Comparison of ENCODE assay signal across 20 cellular contexts in the genomic region with DNA sequence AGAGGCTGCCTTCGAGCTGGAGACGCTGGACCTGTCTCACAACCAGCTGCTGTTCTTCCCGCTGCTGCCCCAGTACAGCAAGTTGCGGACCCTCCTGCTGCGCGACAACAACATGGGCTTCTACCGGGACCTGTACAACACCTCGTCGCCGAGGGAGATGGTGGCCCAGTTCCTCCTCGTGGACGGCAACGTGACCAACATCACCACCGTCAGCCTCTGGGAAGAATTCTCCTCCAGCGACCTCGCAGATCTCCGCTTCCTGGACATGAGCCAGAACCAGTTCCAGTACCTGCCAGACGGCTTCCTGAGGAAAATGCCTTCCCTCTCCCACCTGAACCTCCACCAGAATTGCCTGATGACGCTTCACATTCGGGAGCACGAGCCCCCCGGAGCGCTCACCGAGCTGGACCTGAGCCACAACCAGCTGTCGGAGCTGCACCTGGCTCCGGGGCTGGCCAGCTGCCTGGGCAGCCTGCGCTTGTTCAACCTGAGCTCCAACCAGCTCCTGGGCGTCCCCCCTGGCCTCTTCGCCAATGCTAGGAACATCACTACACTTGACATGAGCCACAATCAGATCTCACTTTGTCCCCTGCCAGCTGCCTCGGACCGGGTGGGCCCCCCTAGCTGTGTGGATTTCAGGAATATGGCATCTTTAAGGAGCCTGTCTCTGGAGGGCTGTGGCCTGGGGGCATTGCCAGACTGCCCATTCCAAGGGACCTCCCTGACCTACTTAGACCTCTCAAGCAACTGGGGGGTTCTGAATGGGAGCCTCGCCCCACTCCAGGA. TPM values are rescaled to one million over a fixed set of nuclear protein-coding genes. Genes with fewer than 3 reads are reported as not detected.
DNase-seq lines count a peak whose midpoint lies in the region; ATAC-seq, FAIRE-seq and TF ChIP-seq lines count a peak whose summit lies in the region.
"Had no signal": no experiment of that assay in that cellular context is flagged by ENCODE, and none has a peak within 500 bp of the region (broad histone marks: within the 10 kb centered on the region; RNA-seq: fewer than 3 reads in every experiment).

No MANE protein-coding gene starts in this region.

- no peak for TF ChIP-seq POLR2A in endothelial cell of umbilical vein (IDR thresholded peaks at IDR 0.05; ENCODE audit: low read depth, low read length)

- no peaks in the 10 kb centered on the region for H3K4me1 ChIP-seq in endothelial cell of umbilical vein (ENCODE audit: control insufficient read depth, extremely low read depth, insufficient read depth, low read length)
- no peaks in the 10 kb centered on the region for H3K4me1 ChIP-seq in naive thymus-derived CD4-positive, alpha-beta T cell (ENCODE audit: control insufficient read depth in 2 of 2, insufficient read depth in 2 of 2, low read length in 2 of 2)

- H2AFZ ChIP-seq in endothelial cell of umbilical vein (ENCODE audit: low read depth, low read length), result no peak overlapping the region

- H3K36me3 ChIP-seq in endothelial cell of umbilical vein (ENCODE audit: control insufficient read depth in 2 of 2, extremely low read depth in 1 of 2, insufficient read depth in 2 of 2, low read length in 2 of 2), result no peaks in the 10 kb centered on the region
- H3K36me3 ChIP-seq in naive thymus-derived CD4-positive, alpha-beta T cell (ENCODE audit: control insufficient read depth in 2 of 3, insufficient read depth in 3 of 3, low read length in 3 of 3), result peaks cover 5 to 52% (median 8%) of the 10 kb centered on the region in 3 experiments
- H3K36me3 ChIP-seq: cardiac muscle cell had no signal

- peak; percentile 68 for DNase-seq in cardiac septum (ENCODE audit: low spot score)
- DNase-seq in Right ventricle myocardium inferior (ENCODE audit: missing footprints), result no peak
- peak; percentile 95 for DNase-seq in NCI-H2196 (lab: John Stamatoyannopoulos, UW; ENCODE audit: unreplicated experiment)
- DNase-seq in endothelial cell of umbilical vein (ENCODE audit: low read depth, low spot score), result no peak
- DNase-seq in activated CD8-positive, alpha-beta T cell treated with anti-CD3 and anti-CD28 coated beads, Interleukin-2, amount 10 ng/mL, durations not matched to agents 7 days and 5 days, result no peak
- no peak for DNase-seq in naive thymus-derived CD4-positive, alpha-beta T cell
- DNase-seq: activated CD4-positive, alpha-beta T cell treated with anti-CD3 and anti-CD28 coated beads, Interleukin-2, amount 50 U/mL, for 1 hour; activated T-cell treated with anti-CD3 and anti-CD28 coated beads, Interleukin-2, amount 50 U/mL, for 24 hours; effector memory CD4-positive, alpha-beta T cell; NCI-H1694 treated with DMSO at 0.1 percent for 48 hours; occipital lobe had no signal

- POLR2A ChIA-PET in endothelial cell of umbilical vein (lab: Charles Lee), result interaction anchor here (0.9 kb wide), 1 partner anchor 10 kb away, joined by 3 read pairs; no protein-coding TSS in a partner anchor
- POLR2A ChIA-PET in activated CD8-positive, alpha-beta T cell treated with anti-CD3 and anti-CD28 coated beads, Interleukin-2, amount 10 ng/mL, durations not matched to agents 7 days and 5 days (lab: Charles Lee), result interaction anchor here (0.9 kb wide), 1 partner anchor 144 kb away, joined by 3 read pairs; no protein-coding TSS in a partner anchor
- POLR2A ChIA-PET in naive thymus-derived CD4-positive, alpha-beta T cell (lab: Charles Lee), result no interaction called here

- H4K20me1 ChIP-seq in endothelial cell of umbilical vein (replicated peaks; ENCODE audit: control insufficient read depth, extremely low read depth, insufficient read depth, low read length), result no peaks in the 10 kb centered on the region

- no peak for TF ChIP-seq CTCF in endothelial cell of umbilical vein (IDR thresholded peaks at IDR 0.05; ENCODE audit: extremely low read depth in 1 of 2, insufficient read depth in 1 of 2, low read depth in 1 of 2, low read length in 2 of 2)

- H3K9me3 ChIP-seq in endothelial cell of umbilical vein (replicated peaks; ENCODE audit: control insufficient read depth, insufficient read depth, low read length), result no peaks in the 10 kb centered on the region
- H3K9me3 ChIP-seq in naive thymus-derived CD4-positive, alpha-beta T cell (ENCODE audit: control insufficient read depth in 2 of 3, low read length in 3 of 3), result no peaks in the 10 kb centered on the region
- H3K9me3 ChIP-seq: upper lobe of left lung had no signal

- CTCF ChIA-PET in endothelial cell of umbilical vein (lab: Charles Lee), result interaction anchor here (1.1 to 1.5 kb wide), 2 partner anchors 10 kb away, joined by 4 to 6 read pairs; no protein-coding TSS in a partner anchor
- CTCF ChIA-PET in activated CD8-positive, alpha-beta T cell treated with anti-CD3 and anti-CD28 coated beads, Interleukin-2, amount 10 ng/mL, durations not matched to agents 7 days and 5 days (lab: Charles Lee), result no interaction called here
- CTCF ChIA-PET in naive thymus-derived CD4-positive, alpha-beta T cell (lab: Charles Lee), result no interaction called here

- no peaks in the 10 kb centered on the region for H3K27me3 ChIP-seq in endothelial cell of umbilical vein (ENCODE audit: control insufficient read depth in 2 of 2, insufficient read depth in 2 of 2, low read length in 2 of 2)
- no peaks in the 10 kb centered on the region for H3K27me3 ChIP-seq in naive thymus-derived CD4-positive, alpha-beta T cell (ENCODE audit: control insufficient read depth in 2 of 2, insufficient read depth in 2 of 2, low read length in 2 of 2)
- H3K27me3 ChIP-seq: cardiac muscle cell, upper lobe of left lung had no signal

- H3K36me3 Mint-ChIP-seq in activated CD8-positive, alpha-beta T cell treated with anti-CD3 and anti-CD28 coated beads, Interleukin-2, amount 10 ng/mL, durations not matched to agents 7 days and 5 days (ENCODE audit: low read depth), result peaks cover 47% of the 10 kb centered on the region
- peaks cover 0 to 58% (median 14%) of the 10 kb centered on the region in 5 donors for H3K36me3 Mint-ChIP-seq in naive thymus-derived CD4-positive, alpha-beta T cell
- H3K36me3 Mint-ChIP-seq: activated naive CD8-positive, alpha-beta T cell had no signal

- no peak for ATAC-seq in Right ventricle myocardium inferior
- ATAC-seq in activated CD8-positive, alpha-beta T cell treated with anti-CD3 and anti-CD28 coated beads, Interleukin-2, amount 10 ng/mL, durations not matched to agents 7 days and 5 days, result no peak
- no peak for ATAC-seq in HG03159 (IDR thresholded peaks at IDR 0.05; ENCODE audit: unreplicated experiment)
- ATAC-seq in HG03439 (IDR thresholded peaks at IDR 0.05; ENCODE audit: unreplicated experiment), result no peak
- ATAC-seq in naive thymus-derived CD4-positive, alpha-beta T cell, result no peak
- ATAC-seq: left lobe of liver; stimulated activated effector memory CD8-positive, alpha-beta T cell treated with anti-CD3 and anti-CD28 coated beads, Interleukin-12 subunit alpha, Interleukin-12 subunit beta, amount 100 ng/mL, for 72 hours had no signal

- TSS peak; percentile 21 for BruUV-seq in endothelial cell of umbilical vein (replicated peaks; lab: Mats Ljungman, UMichigan)

- H3K79me2 ChIP-seq in endothelial cell of umbilical vein (ENCODE audit: control insufficient read depth, insufficient read depth, low read length), result no peaks in the 10 kb centered on the region

- no peaks in the 10 kb centered on the region for H3K4me1 Mint-ChIP-seq in activated CD8-positive, alpha-beta T cell treated with anti-CD3 and anti-CD28 coated beads, Interleukin-2, amount 10 ng/mL, durations not matched to agents 7 days and 5 days (ENCODE audit: low read depth)
- H3K4me1 Mint-ChIP-seq in naive thymus-derived CD4-positive, alpha-beta T cell, result no peaks in the 10 kb centered on the region
- H3K4me1 Mint-ChIP-seq: stimulated activated effector memory CD8-positive, alpha-beta T cell treated with anti-CD3 and anti-CD28 coated beads, Interleukin-12 subunit alpha, Interleukin-12 subunit beta, amount 100 ng/mL, for 72 hours had no signal

- intact Hi-C loops in cardiac septum (cut with DNase I), result no loop called here
- intact Hi-C loops in Right ventricle myocardium inferior (cut with DNase I), result no loop called here
- intact Hi-C loops in endothelial cell of umbilical vein (cut with micrococcal nuclease), result no loop called here
- intact Hi-C loops in naive thymus-derived CD4-positive, alpha-beta T cell (cut with micrococcal nuclease), result no loop called here

- no peak overlapping the region for H3K4me2 ChIP-seq in endothelial cell of umbilical vein (ENCODE audit: insufficient read depth, low read length)

- no peaks in the 10 kb centered on the region for H3K9me1 ChIP-seq in endothelial cell of umbilical vein (replicated peaks; ENCODE audit: control insufficient read depth, extremely low read depth, insufficient read depth, low read length)

- no peak overlapping the region for H3K9ac ChIP-seq in endothelial cell of umbilical vein (replicated peaks; ENCODE audit: extremely low read depth, insufficient read depth, low read length)

- no peaks in the 10 kb centered on the region for H3K27me3 Mint-ChIP-seq in activated CD8-positive, alpha-beta T cell treated with anti-CD3 and anti-CD28 coated beads, Interleukin-2, amount 10 ng/mL, durations not matched to agents 7 days and 5 days (ENCODE audit: low read depth)
- H3K27me3 Mint-ChIP-seq in naive thymus-derived CD4-positive, alpha-beta T cell, result no peaks in the 10 kb centered on the region
- H3K27me3 Mint-ChIP-seq: activated naive CD8-positive, alpha-beta T cell; activated T-cell treated with anti-CD3 and anti-CD28 coated beads, Interleukin-2, amount 50 U/mL, for 24 hours had no signal

- H3K4me3 ChIP-seq in endothelial cell of umbilical vein (replicated peaks in 1 of 3; ENCODE audit: insufficient read depth in 1 of 3, low read depth in 1 of 3, low read length in 3 of 3), result no peak overlapping the region
- no peak overlapping the region for H3K4me3 ChIP-seq in naive thymus-derived CD4-positive, alpha-beta T cell (ENCODE audit: low read length)
- H3K4me3 ChIP-seq: cardiac muscle cell, SK-N-MC, skin epidermis, upper lobe of left lung had no signal

- no peak overlapping the region for H3K4me3 Mint-ChIP-seq in activated CD8-positive, alpha-beta T cell treated with anti-CD3 and anti-CD28 coated beads, Interleukin-2, amount 10 ng/mL, durations not matched to agents 7 days and 5 days
- H3K4me3 Mint-ChIP-seq in naive thymus-derived CD4-positive, alpha-beta T cell, result no peak overlapping the region
- H3K4me3 Mint-ChIP-seq: activated naive CD8-positive, alpha-beta T cell; activated T-cell treated with anti-CD3 and anti-CD28 coated beads, Interleukin-2, amount 50 U/mL, for 24 hours; stimulated activated effector memory CD8-positive, alpha-beta T cell treated with anti-CD3 and anti-CD28 coated beads, Interleukin-12 subunit alpha, Interleukin-12 subunit beta, amount 100 ng/mL, for 72 hours had no signal

- no peak overlapping the region for H3K27ac Mint-ChIP-seq in activated CD8-positive, alpha-beta T cell treated with anti-CD3 and anti-CD28 coated beads, Interleukin-2, amount 10 ng/mL, durations not matched to agents 7 days and 5 days
- no peak overlapping the region for H3K27ac Mint-ChIP-seq in naive thymus-derived CD4-positive, alpha-beta T cell
- H3K27ac Mint-ChIP-seq: activated naive CD8-positive, alpha-beta T cell; activated T-cell treated with anti-CD3 and anti-CD28 coated beads, Interleukin-2, amount 50 U/mL, for 24 hours; stimulated activated effector memory CD8-positive, alpha-beta T cell treated with anti-CD3 and anti-CD28 coated beads, Interleukin-12 subunit alpha, Interleukin-12 subunit beta, amount 100 ng/mL, for 72 hours had no signal

- FAIRE-seq in endothelial cell of umbilical vein (lab: Jason Lieb, UNC), result no peak

- dilution Hi-C loops in endothelial cell of umbilical vein (cut with MboI; ENCODE audit: extremely low pct_ligation_motif_present, low sequenced_read_pairs), result no loop called here

- H3K27ac ChIP-seq in endothelial cell of umbilical vein (ENCODE audit: insufficient read depth, low read depth, low read length), result no peak overlapping the region
- no peak overlapping the region for H3K27ac ChIP-seq in naive thymus-derived CD4-positive, alpha-beta T cell (ENCODE audit: low read depth, low read length)
- H3K27ac ChIP-seq: cardiac muscle cell, SK-N-MC, upper lobe of left lung had no signal

- no peaks in the 10 kb centered on the region for H3K9me3 Mint-ChIP-seq in activated CD8-positive, alpha-beta T cell treated with anti-CD3 and anti-CD28 coated beads, Interleukin-2, amount 10 ng/mL, durations not matched to agents 7 days and 5 days (ENCODE audit: insufficient read depth)
- H3K9me3 Mint-ChIP-seq in naive thymus-derived CD4-positive, alpha-beta T cell, result no peaks in the 10 kb centered on the region
- H3K9me3 Mint-ChIP-seq: activated T-cell treated with anti-CD3 and anti-CD28 coated beads, Interleukin-2, amount 50 U/mL, for 24 hours; stimulated activated effector memory CD8-positive, alpha-beta T cell treated with anti-CD3 and anti-CD28 coated beads, Interleukin-12 subunit alpha, Interleukin-12 subunit beta, amount 100 ng/mL, for 72 hours had no signal

RNA-seq across cellular contexts. Expression of a gene that starts 21.1 kb away (rescaled TPM):
- total RNA-seq in cardiac septum, result 2.6 TPM
- 3.1 TPM for total RNA-seq in Right ventricle myocardium inferior
- 14.4 and 15.6 TPM in 2 replicates for total RNA-seq in endothelial cell of umbilical vein
- 8.1 and 8.7 TPM in 2 replicates for polyA plus RNA-seq in endothelial cell of umbilical vein
- 4.2 and 5.0 TPM in 2 replicates for polyA plus RNA-seq in endothelial cell of umbilical vein (2011; cell fraction: cytosol; rRNA removed)
- polyA plus RNA-seq in endothelial cell of umbilical vein (2011; cell fraction: nucleus; rRNA removed), result 2.7 and 3.6 TPM in 2 replicates
- polyA plus RNA-seq in endothelial cell of umbilical vein (2012), result 3.5 and 5.6 TPM in 2 replicates
- polyA minus RNA-seq in endothelial cell of umbilical vein, result 3.2 and 3.9 TPM in 2 replicates
- polyA minus RNA-seq in endothelial cell of umbilical vein (2011; cell fraction: cytosol; rRNA and poly(A)+ RNA removed), result not detected
- 1.1 and 2.4 TPM in 2 replicates for polyA minus RNA-seq in endothelial cell of umbilical vein (2011; cell fraction: nucleus; rRNA and poly(A)+ RNA removed)
- total RNA-seq in activated CD8-positive, alpha-beta T cell treated with anti-CD3 and anti-CD28 coated beads, Interleukin-2, amount 10 ng/mL, durations not matched to agents 7 days and 5 days, result 10 to 100 TPM; 37.5 to 39.9 TPM
- total RNA-seq in naive thymus-derived CD4-positive, alpha-beta T cell, result 10 to 100 TPM in 4 of 5 experiments, 1 to 10 TPM in 1; 9.8 to 53.3 (median 14.2) TPM
- polyA plus RNA-seq in naive thymus-derived CD4-positive, alpha-beta T cell, result 1 to 10 TPM; 1.3 to 4.3 TPM
- polyA plus RNA-seq: cardiac muscle cell had no signal

RNA-seq across cellular contexts. Expression of a gene that starts 51.5 kb away (rescaled TPM):
- 1.2 TPM for total RNA-seq in cardiac septum
- 1.9 TPM for total RNA-seq in Right ventricle myocardium inferior
- total RNA-seq in endothelial cell of umbilical vein, result 1.2 and 1.6 TPM in 2 replicates
- 0.53 and 0.87 TPM in 2 replicates for polyA plus RNA-seq in endothelial cell of umbilical vein
- 1.3 TPM in 2 replicates for polyA plus RNA-seq in endothelial cell of umbilical vein (2011; cell fraction: cytosol; rRNA removed)
- 0.18 and 0.25 TPM in 2 replicates for polyA plus RNA-seq in endothelial cell of umbilical vein (2011; cell fraction: nucleus; rRNA removed)
- polyA plus RNA-seq in endothelial cell of umbilical vein (2012), result 1.1 and 1.4 TPM in 2 replicates
- polyA minus RNA-seq in endothelial cell of umbilical vein, result 0.63 and 0.68 TPM in 2 replicates
- 0.82 TPM for polyA minus RNA-seq in endothelial cell of umbilical vein (2011; cell fraction: cytosol; rRNA and poly(A)+ RNA removed)
- polyA minus RNA-seq in endothelial cell of umbilical vein (2011; cell fraction: nucleus; rRNA and poly(A)+ RNA removed), result 0.24 TPM in 1 of 2 replicates, not detected in the other
- 1 to 10 TPM; 4.6 to 5.6 TPM for total RNA-seq in activated CD8-positive, alpha-beta T cell treated with anti-CD3 and anti-CD28 coated beads, Interleukin-2, amount 10 ng/mL, durations not matched to agents 7 days and 5 days
- 1 to 10 TPM in 4 of 5 experiments, under 1 TPM in 1; 0.96 to 8.1 (median 6.9) TPM for total RNA-seq in naive thymus-derived CD4-positive, alpha-beta T cell
- 10 to 100 TPM in 1 of 2 donors, 1 to 10 TPM in 1; 5.0 to 10.7 TPM for polyA plus RNA-seq in naive thymus-derived CD4-positive, alpha-beta T cell

RNA-seq across cellular contexts. Expression of a gene that starts 51.6 kb away (rescaled TPM):
- 16.9 TPM for total RNA-seq in cardiac septum
- 15.0 TPM for total RNA-seq in Right ventricle myocardium inferior
- total RNA-seq in endothelial cell of umbilical vein, result 12.4 and 14.0 TPM in 2 replicates
- polyA plus RNA-seq in endothelial cell of umbilical vein, result 6.6 and 9.2 TPM in 2 replicates
- 7.6 and 8.3 TPM in 2 replicates for polyA plus RNA-seq in endothelial cell of umbilical vein (2011; cell fraction: cytosol; rRNA removed)
- 2.7 and 5.3 TPM in 2 replicates for polyA plus RNA-seq in endothelial cell of umbilical vein (2011; cell fraction: nucleus; rRNA removed)
- 9.3 and 9.7 TPM in 2 replicates for polyA plus RNA-seq in endothelial cell of umbilical vein (2012)
- 8.7 and 12.5 TPM in 2 replicates for polyA minus RNA-seq in endothelial cell of umbilical vein
- 14.3 TPM for polyA minus RNA-seq in endothelial cell of umbilical vein (2011; cell fraction: cytosol; rRNA and poly(A)+ RNA removed)
- polyA minus RNA-seq in endothelial cell of umbilical vein (2011; cell fraction: nucleus; rRNA and poly(A)+ RNA removed), result 2.2 and 3.6 TPM in 2 replicates
- 10 to 100 TPM; 41.5 to 42.1 TPM for total RNA-seq in activated CD8-positive, alpha-beta T cell treated with anti-CD3 and anti-CD28 coated beads, Interleukin-2, amount 10 ng/mL, durations not matched to agents 7 days and 5 days
- 10 to 100 TPM; 13.7 to 58.5 (median 17.3) TPM for total RNA-seq in naive thymus-derived CD4-positive, alpha-beta T cell
- 10 to 100 TPM; 22.6 to 35.9 TPM for polyA plus RNA-seq in naive thymus-derived CD4-positive, alpha-beta T cell

Comparison
In these comparisons a context has a peak if more than half of its experiments do, and no peak if none do; other contexts are left out.
1. DNase-seq: peak in cardiac septum (single experiment) and NCI-H2196 (single experiment); none in Right ventricle myocardium inferior (single experiment), endothelial cell of umbilical vein (single experiment), activated CD8-positive, alpha-beta T cell treated with anti-CD3 and anti-CD28 coated beads, Interleukin-2, amount 10 ng/mL, durations not matched to agents 7 days and 5 days (single experiment) and naive thymus-derived CD4-positive, alpha-beta T cell (0 of 9).